In the genomic region with DNA sequence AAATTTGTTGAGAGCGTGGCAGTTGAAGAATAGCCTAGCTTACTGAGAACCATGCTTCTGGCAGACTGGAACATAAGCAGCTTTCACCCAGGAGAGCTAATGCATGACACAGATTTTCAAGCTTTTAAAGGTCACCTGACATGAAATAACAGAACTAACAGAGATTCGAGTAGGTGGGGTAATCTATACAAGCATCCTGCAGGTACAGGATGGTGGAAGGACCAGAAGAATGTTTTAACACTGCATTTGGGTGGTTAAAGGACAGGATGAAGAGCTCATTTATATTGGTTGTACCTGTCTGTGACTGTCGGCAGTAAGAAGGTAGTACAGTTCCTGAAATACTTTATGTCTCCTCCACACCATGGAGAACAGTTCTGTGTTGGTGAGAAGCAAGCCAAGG, we compare ENCODE assay signal across 18 cellular contexts. TPM values are rescaled to one million over a fixed set of nuclear protein-coding genes. Genes with fewer than 3 reads are reported as not detected.
A peak's percentile ranks its signal among the peaks of the same experiment; 100 is the strongest.
DNase-seq lines count a peak whose midpoint lies in the region; FAIRE-seq and TF ChIP-seq lines count a peak whose summit lies in the region.
"Had no signal": no experiment of that assay in that cellular context is flagged by ENCODE, and none has a peak within 500 bp of the region (broad histone marks: within the 10 kb centered on the region; RNA-seq: fewer than 3 reads in every experiment).

No MANE protein-coding gene starts in this region.

- H3K27me3 ChIP-seq in BLaER1 (no peaks in the 10 kb centered on the region), small intestine (ENCODE audit: control insufficient read depth in 2 of 2, insufficient read depth in 2 of 2, low read length in 2 of 2) (no peaks in the 10 kb centered on the region)
- no peaks in the 10 kb centered on the region for H3K27me3 ChIP-seq in CD8-positive, alpha-beta memory T cell (ENCODE audit: insufficient read depth, low read length, poor library complexity, severe bottlenecking)
- H3K27me3 ChIP-seq: Peyer's patch had no signal

- FAIRE-seq in D721Med (lab: Jason Lieb, UNC), result peak; percentile 93
- no peak for FAIRE-seq in frontal cortex (lab: Jason Lieb, UNC)
- no peak for FAIRE-seq in small intestine (lab: Jason Lieb, UNC)
- FAIRE-seq: GM12878, HepG2 had no signal

- peak overlapping the region; percentile 90 for H3K4me2 ChIP-seq in BLaER1

- H3K9me3 ChIP-seq in BLaER1 (no peaks in the 10 kb centered on the region), small intestine (ENCODE audit: control insufficient read depth, low read depth) (no peaks in the 10 kb centered on the region)
- no peaks in the 10 kb centered on the region for H3K9me3 ChIP-seq in CD8-positive, alpha-beta memory T cell (ENCODE audit: low read length)
- H3K9me3 ChIP-seq: Peyer's patch had no signal

- H3K4me1 ChIP-seq in BLaER1 (peaks cover 99% of the 10 kb centered on the region), small intestine (ENCODE audit: control insufficient read depth in 2 of 2, insufficient read depth in 1 of 2, low read depth in 1 of 2, low read length in 1 of 2) (peaks cover 2 to 13% of the 10 kb centered on the region in 2 donors)
- no peaks in the 10 kb centered on the region for H3K4me1 ChIP-seq in CD8-positive, alpha-beta memory T cell (ENCODE audit: insufficient read depth, low read length)

- peaks cover 0 to 53% of the 10 kb centered on the region in 2 donors for H3K27me3 Mint-ChIP-seq in CD8-positive, alpha-beta memory T cell

- TF ChIP-seq CTCF in D721Med (IDR thresholded peaks at IDR 0.05; ENCODE audit: insufficient read depth, missing control alignments), result no peak

- 0 out of 2 replicates have a peak, but pooled peaks cover 7% of the 10 kb centered on the region for H3K36me3 ChIP-seq in BLaER1
- no peaks in the 10 kb centered on the region for H3K36me3 ChIP-seq in small intestine (ENCODE audit: control insufficient read depth in 2 of 2, insufficient read depth in 2 of 2, low read length in 2 of 2)
- no peaks in the 10 kb centered on the region for H3K36me3 ChIP-seq in CD8-positive, alpha-beta memory T cell (ENCODE audit: insufficient read depth, low read length)
- H3K36me3 ChIP-seq: Peyer's patch had no signal

- H3K4me3 ChIP-seq in BLaER1 (no peak overlapping the region), small intestine (ENCODE audit: low read depth in 1 of 2, low read length in 2 of 2) (no peak overlapping the region)
- H3K4me3 ChIP-seq in CD8-positive, alpha-beta memory T cell (ENCODE audit: low read length), result no peak overlapping the region
- H3K4me3 ChIP-seq: GM12878, Peyer's patch had no signal

- no peak overlapping the region for H3K4me3 Mint-ChIP-seq in CD8-positive, alpha-beta memory T cell
- H3K4me3 Mint-ChIP-seq: CD14-positive monocyte had no signal

- H3K27ac Mint-ChIP-seq in CD8-positive, alpha-beta memory T cell, result no peak overlapping the region

- POLR2A ChIA-PET in CD8-positive, alpha-beta memory T cell (lab: Charles Lee), result no interaction called here

- no peak overlapping the region for H3K9ac ChIP-seq in BLaER1

- peaks cover 100% of the 10 kb centered on the region for H4K20me1 ChIP-seq in BLaER1

- peaks cover 13 to 38% (median 35%) of the 10 kb centered on the region in 3 donors for H3K4me1 Mint-ChIP-seq in CD8-positive, alpha-beta memory T cell

- H3K27ac ChIP-seq in BLaER1 (no peak overlapping the region), small intestine (ENCODE audit: low read depth in 1 of 2, low read length in 1 of 2) (no peak overlapping the region)
- H3K27ac ChIP-seq in CD8-positive, alpha-beta memory T cell (ENCODE audit: low read depth, low read length), result no peak overlapping the region
- H3K27ac ChIP-seq: Peyer's patch had no signal

- DNase-seq in D721Med (ENCODE audit: insufficient read length, low spot score), result no peak
- DNase-seq in NCI-H82 (lab: John Stamatoyannopoulos, UW), result peak; percentile 96
- peak; percentile 71 for DNase-seq in cerebellar cortex (ENCODE audit: low spot score)
- no peak for DNase-seq in frontal cortex (ENCODE audit: low spot score in 2 of 2)
- DNase-seq in small intestine, result no peak
- DNase-seq in CD8-positive, alpha-beta memory T cell, result no peak
- no peak for DNase-seq in RKO (ENCODE audit: low spot score)
- DNase-seq: ACHN; DMS 273 treated with DMSO at 0.1 percent for 48 hours; GOT3; NCI-H187 treated with DMSO at 0.1 percent for 48 hours; NK-92 treated with Interleukin-12 subunit alpha and Interleukin-12 subunit beta, amount 100 ng/mL, for 24 hours; Peyer's patch; T-helper 2 cell had no signal

- H3K9me3 Mint-ChIP-seq in CD8-positive, alpha-beta memory T cell, result no peaks in the 10 kb centered on the region

- peaks cover 0 to 3% (median 0%) of the 10 kb centered on the region in 3 donors for H3K36me3 Mint-ChIP-seq in CD8-positive, alpha-beta memory T cell

- WGBS in small intestine, 3 donors, result 69 to 83% (median 71%) methylated on average over 3 of the region's 3 CpGs

- CTCF ChIA-PET in CD8-positive, alpha-beta memory T cell (lab: Charles Lee), result no interaction called here

RNA-seq across cellular contexts. Expression of a gene that starts 8.9 kb away (rescaled TPM):
- 36.7 TPM for total RNA-seq in frontal cortex
- polyA plus RNA-seq in small intestine, result 1 to 10 TPM; 4.4 to 9.7 (median 8.1) TPM
- 1 to 10 TPM; 2.7 to 3.3 TPM for total RNA-seq in CD8-positive, alpha-beta memory T cell
- 1.0 TPM for polyA plus RNA-seq in CD8-positive, alpha-beta memory T cell
- total RNA-seq: HepG2 had no signal

Comparison
In these comparisons a context has a peak if more than half of its experiments do, and no peak if none do; other contexts are left out.
1. DNase-seq: peak in NCI-H82 (single experiment) and cerebellar cortex (single experiment); none in D721Med (single experiment), frontal cortex (0 of 2), small intestine (single experiment), CD8-positive, alpha-beta memory T cell (0 of 5) and RKO (single experiment).